ENCODE assay signal across 1 cellular context in genomic region chr14:90396342-90397339, GRCh38.
TF ChIP-seq lines count a peak whose summit lies in the region.

TSS of gene CALM1 (plus strand) at chr14:90397029. CDS start at chr14:90397231, 202 bp downstream.

TF ChIP-seq in HepG2, 621 proteins besides CTCF, POLR2A, EP300 and RAD21 (continued from another document and continues in another):
- peak; percentile 80; the same call in 1 of the 2 replicates for TF ChIP-seq ZNF564 (CRISPR knock-in tag; IDR thresholded peaks at IDR 0.05)
- TF ChIP-seq, protein P1, sequence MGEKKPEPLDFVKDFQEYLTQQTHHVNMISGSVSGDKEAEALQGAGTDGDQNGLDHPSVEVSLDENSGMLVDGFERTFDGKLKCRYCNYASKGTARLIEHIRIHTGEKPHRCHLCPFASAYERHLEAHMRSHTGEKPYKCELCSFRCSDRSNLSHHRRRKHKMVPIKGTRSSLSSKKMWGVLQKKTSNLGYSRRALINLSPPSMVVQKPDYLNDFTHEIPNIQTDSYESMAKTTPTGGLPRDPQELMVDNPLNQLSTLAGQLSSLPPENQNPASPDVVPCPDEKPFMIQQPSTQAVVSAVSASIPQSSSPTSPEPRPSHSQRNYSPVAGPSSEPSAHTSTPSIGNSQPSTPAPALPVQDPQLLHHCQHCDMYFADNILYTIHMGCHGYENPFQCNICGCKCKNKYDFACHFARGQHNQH (CRISPR knock-in tag; IDR thresholded peaks at IDR 0.05), result peak; percentile 90; the same call in 1 of the 2 replicates
- TF ChIP-seq PCBP2 (optimal IDR thresholded peaks at IDR 0.05; ENCODE audit: low read depth, low read length, poor library complexity, severe bottlenecking), result no peak
- TF ChIP-seq ZNF513 (CRISPR knock-in tag; conservative IDR thresholded peaks at IDR 0.05), result peak; percentile 94; the same call in 1 of the 2 replicates
- TF ChIP-seq NONO (IDR thresholded peaks at IDR 0.05), result no peak
- peak; percentile 73 for TF ChIP-seq NONO (CRISPR knock-in tag; conservative IDR thresholded peaks at IDR 0.05)
- peak; percentile 94 for TF ChIP-seq ZNF142 (CRISPR knock-in tag; IDR thresholded peaks at IDR 0.05)
- TF ChIP-seq ZNF629 (CRISPR knock-in tag; conservative IDR thresholded peaks at IDR 0.05), result peak; percentile 37; the same call in 1 of the 2 replicates
- TF ChIP-seq, protein P2, sequence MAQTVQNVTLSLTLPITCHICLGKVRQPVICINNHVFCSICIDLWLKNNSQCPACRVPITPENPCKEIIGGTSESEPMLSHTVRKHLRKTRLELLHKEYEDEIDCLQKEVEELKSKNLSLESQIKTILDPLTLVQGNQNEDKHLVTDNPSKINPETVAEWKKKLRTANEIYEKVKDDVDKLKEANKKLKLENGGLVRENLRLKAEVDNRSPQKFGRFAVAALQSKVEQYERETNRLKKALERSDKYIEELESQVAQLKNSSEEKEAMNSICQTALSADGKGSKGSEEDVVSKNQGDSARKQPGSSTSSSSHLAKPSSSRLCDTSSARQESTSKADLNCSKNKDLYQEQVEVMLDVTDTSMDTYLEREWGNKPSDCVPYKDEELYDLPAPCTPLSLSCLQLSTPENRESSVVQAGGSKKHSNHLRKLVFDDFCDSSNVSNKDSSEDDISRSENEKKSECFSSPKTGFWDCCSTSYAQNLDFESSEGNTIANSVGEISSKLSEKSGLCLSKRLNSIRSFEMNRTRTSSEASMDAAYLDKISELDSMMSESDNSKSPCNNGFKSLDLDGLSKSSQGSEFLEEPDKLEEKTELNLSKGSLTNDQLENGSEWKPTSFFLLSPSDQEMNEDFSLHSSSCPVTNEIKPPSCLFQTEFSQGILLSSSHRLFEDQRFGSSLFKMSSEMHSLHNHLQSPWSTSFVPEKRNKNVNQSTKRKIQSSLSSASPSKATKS (CRISPR knock-in tag; IDR thresholded peaks at IDR 0.05), result 0 out of 2 replicates have a peak, but pooled peaks have one; percentile 68
- TF ChIP-seq ZNF816 (CRISPR knock-in tag; IDR thresholded peaks at IDR 0.05; ENCODE audit: borderline replicate concordance), result 0 out of 2 replicates have a peak, but pooled peaks have one; percentile 76
- TF ChIP-seq PBX2 (CRISPR knock-in tag; IDR thresholded peaks at IDR 0.05), result no peak
- TF ChIP-seq ZNF460 (CRISPR knock-in tag; IDR thresholded peaks at IDR 0.05; ENCODE audit: borderline replicate concordance), result peak; percentile 48; the same call in 1 of the 2 replicates
- TF ChIP-seq REPIN1 (CRISPR knock-in tag; IDR thresholded peaks at IDR 0.05; ENCODE audit: borderline replicate concordance, low read depth), result peak; percentile 79; the same call in 1 of the 2 replicates
- no peak for TF ChIP-seq TCF7 (IDR thresholded peaks at IDR 0.05; ENCODE audit: low read depth)
- TF ChIP-seq FOXC1 (CRISPR knock-in tag; IDR thresholded peaks at IDR 0.05; ENCODE audit: borderline replicate concordance), result peak; percentile 76; the same call in 1 of the 2 replicates
- TF ChIP-seq RBFOX2 (IDR thresholded peaks at IDR 0.05; ENCODE audit: low read depth, low read length), result peak; percentile 99
- peak; percentile 88; the same call in 1 of the 2 replicates for TF ChIP-seq ZNF792 (CRISPR knock-in tag; IDR thresholded peaks at IDR 0.05)
- TF ChIP-seq YEATS4 (CRISPR knock-in tag; IDR thresholded peaks at IDR 0.05; ENCODE audit: borderline replicate concordance), result peak; percentile 96
- no peak for TF ChIP-seq NBN (conservative IDR thresholded peaks at IDR 0.05)
- peak; percentile 81; the same call in 1 of the 2 replicates for TF ChIP-seq CHCHD3 (CRISPR knock-in tag; IDR thresholded peaks at IDR 0.05)
- no peak for TF ChIP-seq TERF1 (CRISPR knock-in tag; IDR thresholded peaks at IDR 0.05)
- TF ChIP-seq, protein P3, sequence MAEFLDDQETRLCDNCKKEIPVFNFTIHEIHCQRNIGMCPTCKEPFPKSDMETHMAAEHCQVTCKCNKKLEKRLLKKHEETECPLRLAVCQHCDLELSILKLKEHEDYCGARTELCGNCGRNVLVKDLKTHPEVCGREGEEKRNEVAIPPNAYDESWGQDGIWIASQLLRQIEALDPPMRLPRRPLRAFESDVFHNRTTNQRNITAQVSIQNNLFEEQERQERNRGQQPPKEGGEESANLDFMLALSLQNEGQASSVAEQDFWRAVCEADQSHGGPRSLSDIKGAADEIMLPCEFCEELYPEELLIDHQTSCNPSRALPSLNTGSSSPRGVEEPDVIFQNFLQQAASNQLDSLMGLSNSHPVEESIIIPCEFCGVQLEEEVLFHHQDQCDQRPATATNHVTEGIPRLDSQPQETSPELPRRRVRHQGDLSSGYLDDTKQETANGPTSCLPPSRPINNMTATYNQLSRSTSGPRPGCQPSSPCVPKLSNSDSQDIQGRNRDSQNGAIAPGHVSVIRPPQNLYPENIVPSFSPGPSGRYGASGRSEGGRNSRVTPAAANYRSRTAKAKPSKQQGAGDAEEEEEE (CRISPR knock-in tag; IDR thresholded peaks at IDR 0.05; ENCODE audit: borderline replicate concordance), result no peak
- no peak for TF ChIP-seq ZNF18 (CRISPR knock-in tag; IDR thresholded peaks at IDR 0.05; ENCODE audit: insufficient replicate concordance)
- TF ChIP-seq, protein P4, sequence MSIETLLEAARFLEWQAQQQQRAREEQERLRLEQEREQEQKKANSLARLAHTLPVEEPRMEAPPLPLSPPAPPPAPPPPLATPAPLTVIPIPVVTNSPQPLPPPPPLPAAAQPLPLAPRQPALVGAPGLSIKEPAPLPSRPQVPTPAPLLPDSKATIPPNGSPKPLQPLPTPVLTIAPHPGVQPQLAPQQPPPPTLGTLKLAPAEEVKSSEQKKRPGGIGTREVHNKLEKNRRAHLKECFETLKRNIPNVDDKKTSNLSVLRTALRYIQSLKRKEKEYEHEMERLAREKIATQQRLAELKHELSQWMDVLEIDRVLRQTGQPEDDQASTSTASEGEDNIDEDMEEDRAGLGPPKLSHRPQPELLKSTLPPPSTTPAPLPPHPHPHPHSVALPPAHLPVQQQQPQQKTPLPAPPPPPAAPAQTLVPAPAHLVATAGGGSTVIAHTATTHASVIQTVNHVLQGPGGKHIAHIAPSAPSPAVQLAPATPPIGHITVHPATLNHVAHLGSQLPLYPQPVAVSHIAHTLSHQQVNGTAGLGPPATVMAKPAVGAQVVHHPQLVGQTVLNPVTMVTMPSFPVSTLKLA (IDR thresholded peaks at IDR 0.05), result no peak
- no peak for TF ChIP-seq ZNF343 (CRISPR knock-in tag; IDR thresholded peaks at IDR 0.05)
- TF ChIP-seq SP4 (CRISPR knock-in tag; IDR thresholded peaks at IDR 0.05), result peak; percentile 99
- no peak for TF ChIP-seq ZNF572 (CRISPR knock-in tag; IDR thresholded peaks at IDR 0.05)
- 0 out of 2 replicates have a peak, but pooled peaks have one; percentile 46 for TF ChIP-seq ZNF557 (CRISPR knock-in tag; IDR thresholded peaks at IDR 0.05)
- 0 out of 2 replicates have a peak, but pooled peaks have one; percentile 38 for TF ChIP-seq SMAD9 (CRISPR knock-in tag; IDR thresholded peaks at IDR 0.05)
- TF ChIP-seq, protein P5, sequence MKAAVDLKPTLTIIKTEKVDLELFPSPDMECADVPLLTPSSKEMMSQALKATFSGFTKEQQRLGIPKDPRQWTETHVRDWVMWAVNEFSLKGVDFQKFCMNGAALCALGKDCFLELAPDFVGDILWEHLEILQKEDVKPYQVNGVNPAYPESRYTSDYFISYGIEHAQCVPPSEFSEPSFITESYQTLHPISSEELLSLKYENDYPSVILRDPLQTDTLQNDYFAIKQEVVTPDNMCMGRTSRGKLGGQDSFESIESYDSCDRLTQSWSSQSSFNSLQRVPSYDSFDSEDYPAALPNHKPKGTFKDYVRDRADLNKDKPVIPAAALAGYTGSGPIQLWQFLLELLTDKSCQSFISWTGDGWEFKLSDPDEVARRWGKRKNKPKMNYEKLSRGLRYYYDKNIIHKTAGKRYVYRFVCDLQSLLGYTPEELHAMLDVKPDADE (CRISPR knock-in tag; IDR thresholded peaks at IDR 0.05), result peak; percentile 97; the same call in 1 of the 2 replicates
- no peak for TF ChIP-seq KLF13 (CRISPR knock-in tag; IDR thresholded peaks at IDR 0.05)
- TF ChIP-seq MEF2D (CRISPR knock-in tag; IDR thresholded peaks at IDR 0.05), result peak; percentile 24; the same call in 1 of the 2 replicates
- peak; percentile 89 for TF ChIP-seq MED8 (CRISPR knock-in tag; IDR thresholded peaks at IDR 0.05; ENCODE audit: insufficient replicate concordance)
- TF ChIP-seq SIN3A (IDR thresholded peaks at IDR 0.05; ENCODE audit: borderline replicate concordance, low read depth, low read length), result peak; percentile 89; the same call in 1 of the 2 replicates
- TF ChIP-seq TSC22D2 (CRISPR knock-in tag; IDR thresholded peaks at IDR 0.05; ENCODE audit: borderline replicate concordance), result peak; percentile 80; the same call in 1 of the 2 replicates
- peak; percentile 50 for TF ChIP-seq FOXA3 (CRISPR knock-in tag; IDR thresholded peaks at IDR 0.05)
- peak; percentile 75 for TF ChIP-seq MAZ (IDR thresholded peaks at IDR 0.05; ENCODE audit: borderline replicate concordance, low read depth, low read length)
- TF ChIP-seq MAZ (CRISPR knock-in tag; IDR thresholded peaks at IDR 0.05; ENCODE audit: low read depth), result peak; percentile 98
- TF ChIP-seq SNAPC2 (CRISPR knock-in tag; IDR thresholded peaks at IDR 0.05), result no peak
